11 cellular contexts compared by ENCODE assay signal in the genomic region with DNA sequence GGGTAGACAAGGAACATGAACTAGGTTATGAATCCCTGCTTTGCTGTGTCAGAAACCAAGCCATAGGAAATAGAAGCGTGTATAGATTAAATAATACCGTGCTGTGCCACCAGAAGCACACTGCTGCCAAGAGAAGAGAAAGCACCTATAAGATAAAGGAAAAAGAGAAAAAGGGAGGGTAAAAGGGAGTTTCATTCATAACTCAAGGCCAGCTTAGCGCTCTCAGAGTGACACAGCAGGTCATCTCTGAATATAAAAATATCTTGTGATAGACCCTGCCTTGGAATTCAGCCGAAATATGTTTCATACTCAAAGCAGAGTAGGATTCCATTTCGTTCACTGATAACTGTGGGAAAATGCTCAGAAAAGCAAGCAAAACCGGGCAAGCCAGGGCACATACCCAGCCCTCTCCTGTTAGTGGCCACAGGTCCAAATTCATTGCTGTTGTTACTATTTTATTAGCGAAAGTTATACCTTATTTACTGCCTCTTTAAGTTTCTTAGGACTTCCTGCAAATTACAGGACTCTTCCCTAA. TPM values are rescaled to one million over a fixed set of nuclear protein-coding genes. Genes with fewer than 3 reads are reported as not detected.
DNase-seq lines count a peak whose midpoint lies in the region; ATAC-seq and TF ChIP-seq lines count a peak whose summit lies in the region.
"Had no signal": no experiment of that assay in that cellular context is flagged by ENCODE, and none has a peak within 500 bp of the region (broad histone marks: within the 10 kb centered on the region; RNA-seq: fewer than 3 reads in every experiment).

No MANE protein-coding gene starts in this region.

- H3K36me3 ChIP-seq in cardiac muscle cell (peaks cover 23% of the 10 kb centered on the region), osteoblast (ENCODE audit: insufficient read depth, low read length) (peaks cover 65% of the 10 kb centered on the region), aorta (ENCODE audit: control insufficient read depth in 1 of 2, insufficient read depth in 2 of 2, low read length in 1 of 2) (peaks cover 0 to 11% of the 10 kb centered on the region in 2 donors)

- TF ChIP-seq CTCF in cardiac muscle cell (IDR thresholded peaks at IDR 0.05; ENCODE audit: low read depth, low read length) (no peak), epithelial cell of esophagus (IDR thresholded peaks at IDR 0.05; ENCODE audit: insufficient read depth, low read depth, low read length, missing control alignments) (no peak), osteoblast (IDR thresholded peaks at IDR 0.05; ENCODE audit: extremely low read depth, low read depth, low read length) (no peak)

- ATAC-seq in left ventricle myocardium superior = no peak
- no peak for ATAC-seq in aorta (ENCODE audit: low FRiP score)
- no peak for ATAC-seq in HG03135 (IDR thresholded peaks at IDR 0.05; ENCODE audit: unreplicated experiment)
- ATAC-seq in GM21515 (IDR thresholded peaks at IDR 0.05; ENCODE audit: unreplicated experiment) = no peak

- WGBS in aorta, 2 donors = 4 to 8% methylated on average over 7 of the region's 7 CpGs

- DNase-seq in cardiac muscle cell (ENCODE audit: low read depth in 1 of 2, low spot score in 1 of 2) = no peak
- DNase-seq in left ventricle myocardium superior = no peak
- DNase-seq in epithelial cell of esophagus (ENCODE audit: low read depth) = peak; percentile 83
- DNase-seq in osteoblast (ENCODE audit: insufficient read length, low spot score, missing footprints) = no peak
- DNase-seq in aorta = no peak
- no peak for DNase-seq in stimulated activated CD4-positive, alpha-beta T cell treated with anti-CD3 and anti-CD28 coated beads, Interleukin-1b, Interleukin-23, amount 100 ng/mL, for 48 hours
- DNase-seq: activated T-cell treated with anti-CD3 and anti-CD28 coated beads for 4 hours, EL, NCI-H146 had no signal

- H3K4me3 ChIP-seq in cardiac muscle cell (no peak overlapping the region), epithelial cell of esophagus (ENCODE audit: low read length) (peak overlapping the region; percentile 26), osteoblast (ENCODE audit: insufficient read depth, low read length) (no peak overlapping the region), aorta (ENCODE audit: low read length in 2 of 2) (peak overlapping the region in 1 of 2 donors; percentile 15)

- H3K4me1 ChIP-seq in cardiac muscle cell (ENCODE audit: low read depth) (peaks cover 51% of the 10 kb centered on the region), osteoblast (ENCODE audit: insufficient read depth, low read length) (peaks cover 43% of the 10 kb centered on the region), aorta (ENCODE audit: control insufficient read depth in 1 of 2, insufficient read depth in 2 of 2, low read length in 2 of 2) (peaks cover 2 to 16% of the 10 kb centered on the region in 2 donors)

- H3K4me2 ChIP-seq in osteoblast (ENCODE audit: insufficient read depth, low read length) = peak overlapping the region; percentile 12

- H3K27me3 ChIP-seq in cardiac muscle cell = no peaks in the 10 kb centered on the region
- no peaks in the 10 kb centered on the region for H3K27me3 ChIP-seq in osteoblast (ENCODE audit: insufficient read depth, low read length)
- H3K27me3 ChIP-seq in aorta (ENCODE audit: control insufficient read depth in 1 of 2, insufficient read depth in 2 of 2, low read length in 1 of 2) = no peaks in the 10 kb centered on the region

- H3K9me3 ChIP-seq in cardiac muscle cell (ENCODE audit: low read depth) (no peaks in the 10 kb centered on the region), osteoblast (ENCODE audit: low read depth, low read length) (no peaks in the 10 kb centered on the region), aorta (ENCODE audit: control insufficient read depth, low read length) (no peaks in the 10 kb centered on the region)

- intact Hi-C loops in left ventricle myocardium superior (cut with micrococcal nuclease) (no loop called here), aorta (cut with DNase I) (loop anchor here in 1 of 2 donors (5.0 kb wide), 2 partner anchors 108 to 198 kb away; no protein-coding TSS in a partner anchor)

- peak overlapping the region; percentile 46 for H3K27ac ChIP-seq in cardiac muscle cell
- peak overlapping the region; percentile 65 for H3K27ac ChIP-seq in osteoblast (ENCODE audit: low read depth, low read length)
- H3K27ac ChIP-seq in aorta (ENCODE audit: low read depth in 1 of 2, low read length in 2 of 2) = peak overlapping the region; percentile 65 to 87

- peaks cover 12% of the 10 kb centered on the region for H4K20me1 ChIP-seq in osteoblast (ENCODE audit: insufficient read depth, low read length)

- H2AFZ ChIP-seq in osteoblast (ENCODE audit: low read length) = no peak overlapping the region

- H3K79me2 ChIP-seq in osteoblast (ENCODE audit: insufficient read depth, low read length) = peaks cover 96% of the 10 kb centered on the region

RNA-seq across cellular contexts. Expression of a gene that starts 8.7 kb away (rescaled TPM):
- total RNA-seq in cardiac muscle cell (45.3 and 53.2 TPM in 2 replicates), left ventricle myocardium superior (17.0 TPM), osteoblast (49.2 and 60.1 TPM in 2 replicates), aorta (100 to 1,000 TPM; 133 to 226 TPM)
- polyA plus RNA-seq in cardiac muscle cell (18.3 and 21.3 TPM in 2 replicates), aorta (100 to 1,000 TPM in 1 of 2 donors, 10 to 100 TPM in 1; 22.4 to 166 TPM)
